In the genomic region with DNA sequence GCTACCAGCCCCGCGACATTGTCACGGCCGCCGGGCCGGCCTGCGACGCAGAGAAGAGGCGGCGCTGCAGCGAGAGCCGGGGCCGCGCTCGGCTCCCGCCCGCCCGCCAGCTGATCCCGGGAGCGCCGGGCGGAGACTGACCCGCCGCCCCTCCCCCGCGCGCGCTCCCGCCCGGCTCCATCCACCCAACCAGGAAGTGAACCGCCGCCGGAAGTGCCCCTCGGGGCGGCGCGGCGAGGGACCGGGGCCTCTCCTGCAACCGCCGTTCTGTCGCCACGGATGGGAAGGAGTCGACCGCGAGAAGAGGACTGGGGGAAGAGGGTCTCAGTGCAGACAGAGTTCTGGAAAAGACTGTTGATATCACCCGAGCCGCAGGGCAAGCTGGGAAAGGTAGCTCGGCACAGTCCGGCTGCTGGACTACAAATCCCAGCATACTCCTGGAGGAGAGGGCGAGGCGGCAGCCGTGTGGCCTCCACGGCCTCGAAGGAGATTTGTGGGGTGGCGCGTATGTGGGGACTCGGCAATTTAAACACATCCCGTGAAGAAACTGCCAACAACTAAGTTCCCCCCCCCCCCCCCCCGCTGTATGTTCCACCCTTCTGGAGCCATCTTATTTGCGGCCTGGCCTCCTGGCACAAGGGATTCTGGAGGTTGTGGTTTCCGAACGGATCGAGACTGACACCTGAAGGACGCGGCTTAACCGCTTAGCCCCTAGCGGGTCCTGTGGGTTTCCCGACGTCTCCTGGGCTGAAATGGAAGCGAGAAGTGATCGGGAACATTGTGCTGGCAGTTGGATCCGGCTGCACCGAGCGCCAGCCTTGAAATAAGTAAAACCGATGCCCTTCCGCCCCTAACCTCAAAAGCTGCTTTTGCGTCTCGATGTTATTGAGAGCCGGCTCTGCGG, we compare ENCODE assay signal across 1 cellular context.
TF ChIP-seq lines count a peak whose summit lies in the region.

Gene AAK1, minus strand, starts transcription at position 138 of the 904 bp plus-strand sequence. CDS start 699 bp downstream, outside the sequence.

TF ChIP-seq in K562, 482 proteins besides CTCF, POLR2A, EP300 and RAD21 (continued from another document and continues in another):
- TF ChIP-seq FOXO4 (CRISPR knock-in tag; IDR thresholded peaks at IDR 0.05) (no peak), HES1 (IDR thresholded peaks at IDR 0.05; ENCODE audit: low read depth) (no peak), KDM5B (IDR thresholded peaks at IDR 0.05; ENCODE audit: insufficient replicate concordance, low read depth, low read length) (peak; percentile 29), MYNN (IDR thresholded peaks at IDR 0.05) (no peak), MYNN (CRISPR knock-in tag; IDR thresholded peaks at IDR 0.05) (no peak), ZC3H8 (IDR thresholded peaks at IDR 0.05) (no peak), SREBF2 (CRISPR knock-in tag; IDR thresholded peaks at IDR 0.05) (no peak), ZNF143 (CRISPR knock-in tag; IDR thresholded peaks at IDR 0.05) (peak; percentile 85), ZNF551 (CRISPR knock-in tag; IDR thresholded peaks at IDR 0.05) (no peak), ZNF253 (CRISPR knock-in tag; conservative IDR thresholded peaks at IDR 0.05) (no peak), ZBTB1 (CRISPR knock-in tag; IDR thresholded peaks at IDR 0.05; ENCODE audit: borderline replicate concordance, low read depth) (no peak; the same call in 1 of the 2 replicates), HDGF (IDR thresholded peaks at IDR 0.05) (0 out of 2 replicates have a peak, but pooled peaks have one; percentile 25), CTBP1 (IDR thresholded peaks at IDR 0.05; ENCODE audit: borderline replicate concordance) (peak; percentile 79), ZBTB34 (CRISPR knock-in tag; IDR thresholded peaks at IDR 0.05) (no peak), ZFP30 (CRISPR knock-in tag; IDR thresholded peaks at IDR 0.05; ENCODE audit: borderline replicate concordance) (no peak), ELF4 (CRISPR knock-in tag; IDR thresholded peaks at IDR 0.05) (peak; percentile 97), LARP7 (IDR thresholded peaks at IDR 0.05) (no peak), KDM4B (IDR thresholded peaks at IDR 0.05; ENCODE audit: borderline replicate concordance in 2 of 2, low read depth in 1 of 2) (peak in 1 of 2 experiments; percentile 74; a peak in 1 of 4 replicates), DDX20 (tag; IDR thresholded peaks at IDR 0.05; ENCODE audit: low read depth) (no peak), ZNF511 (CRISPR knock-in tag; IDR thresholded peaks at IDR 0.05) (no peak), TAF15 (IDR thresholded peaks at IDR 0.05; ENCODE audit: low read depth, low read length) (no peak), MTA3 (IDR thresholded peaks at IDR 0.05; ENCODE audit: borderline replicate concordance) (no peak; the same call in 1 of the 2 replicates)
- TF ChIP-seq, protein P1, sequence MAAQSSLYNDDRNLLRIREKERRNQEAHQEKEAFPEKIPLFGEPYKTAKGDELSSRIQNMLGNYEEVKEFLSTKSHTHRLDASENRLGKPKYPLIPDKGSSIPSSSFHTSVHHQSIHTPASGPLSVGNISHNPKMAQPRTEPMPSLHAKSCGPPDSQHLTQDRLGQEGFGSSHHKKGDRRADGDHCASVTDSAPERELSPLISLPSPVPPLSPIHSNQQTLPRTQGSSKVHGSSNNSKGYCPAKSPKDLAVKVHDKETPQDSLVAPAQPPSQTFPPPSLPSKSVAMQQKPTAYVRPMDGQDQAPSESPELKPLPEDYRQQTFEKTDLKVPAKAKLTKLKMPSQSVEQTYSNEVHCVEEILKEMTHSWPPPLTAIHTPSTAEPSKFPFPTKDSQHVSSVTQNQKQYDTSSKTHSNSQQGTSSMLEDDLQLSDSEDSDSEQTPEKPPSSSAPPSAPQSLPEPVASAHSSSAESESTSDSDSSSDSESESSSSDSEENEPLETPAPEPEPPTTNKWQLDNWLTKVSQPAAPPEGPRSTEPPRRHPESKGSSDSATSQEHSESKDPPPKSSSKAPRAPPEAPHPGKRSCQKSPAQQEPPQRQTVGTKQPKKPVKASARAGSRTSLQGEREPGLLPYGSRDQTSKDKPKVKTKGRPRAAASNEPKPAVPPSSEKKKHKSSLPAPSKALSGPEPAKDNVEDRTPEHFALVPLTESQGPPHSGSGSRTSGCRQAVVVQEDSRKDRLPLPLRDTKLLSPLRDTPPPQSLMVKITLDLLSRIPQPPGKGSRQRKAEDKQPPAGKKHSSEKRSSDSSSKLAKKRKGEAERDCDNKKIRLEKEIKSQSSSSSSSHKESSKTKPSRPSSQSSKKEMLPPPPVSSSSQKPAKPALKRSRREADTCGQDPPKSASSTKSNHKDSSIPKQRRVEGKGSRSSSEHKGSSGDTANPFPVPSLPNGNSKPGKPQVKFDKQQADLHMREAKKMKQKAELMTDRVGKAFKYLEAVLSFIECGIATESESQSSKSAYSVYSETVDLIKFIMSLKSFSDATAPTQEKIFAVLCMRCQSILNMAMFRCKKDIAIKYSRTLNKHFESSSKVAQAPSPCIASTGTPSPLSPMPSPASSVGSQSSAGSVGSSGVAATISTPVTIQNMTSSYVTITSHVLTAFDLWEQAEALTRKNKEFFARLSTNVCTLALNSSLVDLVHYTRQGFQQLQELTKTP (IDR thresholded peaks at IDR 0.05; ENCODE audit: low read depth in 1 of 2, partially characterized antibody in 2 of 2): peak in 1 of 2 experiments; percentile 96
- TF ChIP-seq, protein P2, sequence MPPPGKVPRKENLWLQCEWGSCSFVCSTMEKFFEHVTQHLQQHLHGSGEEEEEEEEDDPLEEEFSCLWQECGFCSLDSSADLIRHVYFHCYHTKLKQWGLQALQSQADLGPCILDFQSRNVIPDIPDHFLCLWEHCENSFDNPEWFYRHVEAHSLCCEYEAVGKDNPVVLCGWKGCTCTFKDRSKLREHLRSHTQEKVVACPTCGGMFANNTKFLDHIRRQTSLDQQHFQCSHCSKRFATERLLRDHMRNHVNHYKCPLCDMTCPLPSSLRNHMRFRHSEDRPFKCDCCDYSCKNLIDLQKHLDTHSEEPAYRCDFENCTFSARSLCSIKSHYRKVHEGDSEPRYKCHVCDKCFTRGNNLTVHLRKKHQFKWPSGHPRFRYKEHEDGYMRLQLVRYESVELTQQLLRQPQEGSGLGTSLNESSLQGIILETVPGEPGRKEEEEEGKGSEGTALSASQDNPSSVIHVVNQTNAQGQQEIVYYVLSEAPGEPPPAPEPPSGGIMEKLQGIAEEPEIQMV (tag; conservative IDR thresholded peaks at IDR 0.05; ENCODE audit: low read depth): no peak
- TF ChIP-seq, protein P3, sequence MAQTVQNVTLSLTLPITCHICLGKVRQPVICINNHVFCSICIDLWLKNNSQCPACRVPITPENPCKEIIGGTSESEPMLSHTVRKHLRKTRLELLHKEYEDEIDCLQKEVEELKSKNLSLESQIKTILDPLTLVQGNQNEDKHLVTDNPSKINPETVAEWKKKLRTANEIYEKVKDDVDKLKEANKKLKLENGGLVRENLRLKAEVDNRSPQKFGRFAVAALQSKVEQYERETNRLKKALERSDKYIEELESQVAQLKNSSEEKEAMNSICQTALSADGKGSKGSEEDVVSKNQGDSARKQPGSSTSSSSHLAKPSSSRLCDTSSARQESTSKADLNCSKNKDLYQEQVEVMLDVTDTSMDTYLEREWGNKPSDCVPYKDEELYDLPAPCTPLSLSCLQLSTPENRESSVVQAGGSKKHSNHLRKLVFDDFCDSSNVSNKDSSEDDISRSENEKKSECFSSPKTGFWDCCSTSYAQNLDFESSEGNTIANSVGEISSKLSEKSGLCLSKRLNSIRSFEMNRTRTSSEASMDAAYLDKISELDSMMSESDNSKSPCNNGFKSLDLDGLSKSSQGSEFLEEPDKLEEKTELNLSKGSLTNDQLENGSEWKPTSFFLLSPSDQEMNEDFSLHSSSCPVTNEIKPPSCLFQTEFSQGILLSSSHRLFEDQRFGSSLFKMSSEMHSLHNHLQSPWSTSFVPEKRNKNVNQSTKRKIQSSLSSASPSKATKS (CRISPR knock-in tag; IDR thresholded peaks at IDR 0.05): no peak
- TF ChIP-seq, protein P4, sequence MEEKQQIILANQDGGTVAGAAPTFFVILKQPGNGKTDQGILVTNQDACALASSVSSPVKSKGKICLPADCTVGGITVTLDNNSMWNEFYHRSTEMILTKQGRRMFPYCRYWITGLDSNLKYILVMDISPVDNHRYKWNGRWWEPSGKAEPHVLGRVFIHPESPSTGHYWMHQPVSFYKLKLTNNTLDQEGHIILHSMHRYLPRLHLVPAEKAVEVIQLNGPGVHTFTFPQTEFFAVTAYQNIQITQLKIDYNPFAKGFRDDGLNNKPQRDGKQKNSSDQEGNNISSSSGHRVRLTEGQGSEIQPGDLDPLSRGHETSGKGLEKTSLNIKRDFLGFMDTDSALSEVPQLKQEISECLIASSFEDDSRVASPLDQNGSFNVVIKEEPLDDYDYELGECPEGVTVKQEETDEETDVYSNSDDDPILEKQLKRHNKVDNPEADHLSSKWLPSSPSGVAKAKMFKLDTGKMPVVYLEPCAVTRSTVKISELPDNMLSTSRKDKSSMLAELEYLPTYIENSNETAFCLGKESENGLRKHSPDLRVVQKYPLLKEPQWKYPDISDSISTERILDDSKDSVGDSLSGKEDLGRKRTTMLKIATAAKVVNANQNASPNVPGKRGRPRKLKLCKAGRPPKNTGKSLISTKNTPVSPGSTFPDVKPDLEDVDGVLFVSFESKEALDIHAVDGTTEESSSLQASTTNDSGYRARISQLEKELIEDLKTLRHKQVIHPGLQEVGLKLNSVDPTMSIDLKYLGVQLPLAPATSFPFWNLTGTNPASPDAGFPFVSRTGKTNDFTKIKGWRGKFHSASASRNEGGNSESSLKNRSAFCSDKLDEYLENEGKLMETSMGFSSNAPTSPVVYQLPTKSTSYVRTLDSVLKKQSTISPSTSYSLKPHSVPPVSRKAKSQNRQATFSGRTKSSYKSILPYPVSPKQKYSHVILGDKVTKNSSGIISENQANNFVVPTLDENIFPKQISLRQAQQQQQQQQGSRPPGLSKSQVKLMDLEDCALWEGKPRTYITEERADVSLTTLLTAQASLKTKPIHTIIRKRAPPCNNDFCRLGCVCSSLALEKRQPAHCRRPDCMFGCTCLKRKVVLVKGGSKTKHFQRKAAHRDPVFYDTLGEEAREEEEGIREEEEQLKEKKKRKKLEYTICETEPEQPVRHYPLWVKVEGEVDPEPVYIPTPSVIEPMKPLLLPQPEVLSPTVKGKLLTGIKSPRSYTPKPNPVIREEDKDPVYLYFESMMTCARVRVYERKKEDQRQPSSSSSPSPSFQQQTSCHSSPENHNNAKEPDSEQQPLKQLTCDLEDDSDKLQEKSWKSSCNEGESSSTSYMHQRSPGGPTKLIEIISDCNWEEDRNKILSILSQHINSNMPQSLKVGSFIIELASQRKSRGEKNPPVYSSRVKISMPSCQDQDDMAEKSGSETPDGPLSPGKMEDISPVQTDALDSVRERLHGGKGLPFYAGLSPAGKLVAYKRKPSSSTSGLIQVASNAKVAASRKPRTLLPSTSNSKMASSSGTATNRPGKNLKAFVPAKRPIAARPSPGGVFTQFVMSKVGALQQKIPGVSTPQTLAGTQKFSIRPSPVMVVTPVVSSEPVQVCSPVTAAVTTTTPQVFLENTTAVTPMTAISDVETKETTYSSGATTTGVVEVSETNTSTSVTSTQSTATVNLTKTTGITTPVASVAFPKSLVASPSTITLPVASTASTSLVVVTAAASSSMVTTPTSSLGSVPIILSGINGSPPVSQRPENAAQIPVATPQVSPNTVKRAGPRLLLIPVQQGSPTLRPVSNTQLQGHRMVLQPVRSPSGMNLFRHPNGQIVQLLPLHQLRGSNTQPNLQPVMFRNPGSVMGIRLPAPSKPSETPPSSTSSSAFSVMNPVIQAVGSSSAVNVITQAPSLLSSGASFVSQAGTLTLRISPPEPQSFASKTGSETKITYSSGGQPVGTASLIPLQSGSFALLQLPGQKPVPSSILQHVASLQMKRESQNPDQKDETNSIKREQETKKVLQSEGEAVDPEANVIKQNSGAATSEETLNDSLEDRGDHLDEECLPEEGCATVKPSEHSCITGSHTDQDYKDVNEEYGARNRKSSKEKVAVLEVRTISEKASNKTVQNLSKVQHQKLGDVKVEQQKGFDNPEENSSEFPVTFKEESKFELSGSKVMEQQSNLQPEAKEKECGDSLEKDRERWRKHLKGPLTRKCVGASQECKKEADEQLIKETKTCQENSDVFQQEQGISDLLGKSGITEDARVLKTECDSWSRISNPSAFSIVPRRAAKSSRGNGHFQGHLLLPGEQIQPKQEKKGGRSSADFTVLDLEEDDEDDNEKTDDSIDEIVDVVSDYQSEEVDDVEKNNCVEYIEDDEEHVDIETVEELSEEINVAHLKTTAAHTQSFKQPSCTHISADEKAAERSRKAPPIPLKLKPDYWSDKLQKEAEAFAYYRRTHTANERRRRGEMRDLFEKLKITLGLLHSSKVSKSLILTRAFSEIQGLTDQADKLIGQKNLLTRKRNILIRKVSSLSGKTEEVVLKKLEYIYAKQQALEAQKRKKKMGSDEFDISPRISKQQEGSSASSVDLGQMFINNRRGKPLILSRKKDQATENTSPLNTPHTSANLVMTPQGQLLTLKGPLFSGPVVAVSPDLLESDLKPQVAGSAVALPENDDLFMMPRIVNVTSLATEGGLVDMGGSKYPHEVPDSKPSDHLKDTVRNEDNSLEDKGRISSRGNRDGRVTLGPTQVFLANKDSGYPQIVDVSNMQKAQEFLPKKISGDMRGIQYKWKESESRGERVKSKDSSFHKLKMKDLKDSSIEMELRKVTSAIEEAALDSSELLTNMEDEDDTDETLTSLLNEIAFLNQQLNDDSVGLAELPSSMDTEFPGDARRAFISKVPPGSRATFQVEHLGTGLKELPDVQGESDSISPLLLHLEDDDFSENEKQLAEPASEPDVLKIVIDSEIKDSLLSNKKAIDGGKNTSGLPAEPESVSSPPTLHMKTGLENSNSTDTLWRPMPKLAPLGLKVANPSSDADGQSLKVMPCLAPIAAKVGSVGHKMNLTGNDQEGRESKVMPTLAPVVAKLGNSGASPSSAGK (IDR thresholded peaks at IDR 0.05): peak; percentile 56; the same call in 1 of the 2 replicates
